Comparison of ENCODE assay signal across 7 cellular contexts in the genomic region with DNA sequence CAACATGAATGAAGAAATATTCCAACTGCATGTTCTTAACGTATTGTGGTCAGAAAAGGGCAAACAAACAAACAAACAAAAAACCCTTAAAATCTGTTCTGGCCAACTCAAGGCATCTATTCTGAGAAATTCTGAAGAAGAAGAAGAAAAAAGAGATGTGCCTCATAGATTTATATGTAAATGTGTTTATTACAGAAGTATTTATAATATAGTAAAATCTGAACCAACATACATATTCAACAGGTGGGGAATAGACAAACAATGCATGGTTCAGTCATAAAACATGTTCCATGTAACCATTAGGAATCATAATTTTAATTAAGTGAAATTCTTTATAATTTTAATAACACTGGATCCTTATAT. TPM values are rescaled to one million over a fixed set of nuclear protein-coding genes. Genes with fewer than 3 reads are reported as not detected.
DNase-seq lines count a peak whose midpoint lies in the region; ATAC-seq, FAIRE-seq and TF ChIP-seq lines count a peak whose summit lies in the region.

No MANE protein-coding gene starts in this region.

- H3K27me3 ChIP-seq in astrocyte (ENCODE audit: insufficient read depth, low read length) (no peaks in the 10 kb centered on the region), HepG2 (ENCODE audit: control insufficient read depth in 1 of 2, insufficient read depth in 2 of 2, low read length in 2 of 2) (no peaks in the 10 kb centered on the region; a peak in 1 of 5 replicates), thyroid gland (no peaks in the 10 kb centered on the region)

- CTCF ChIA-PET in HepG2 (lab: Yijun Ruan, JAX; ENCODE audit: low intra/inter-chr PET ratio, low total read pairs) = no interaction called here

- H3K27ac ChIP-seq in astrocyte (ENCODE audit: low read depth, low read length) = peak overlapping the region; percentile 93
- H3K27ac ChIP-seq in HepG2 (ENCODE audit: extremely low read length, insufficient read depth, low read length) = peak overlapping the region; percentile 73
- peak overlapping the region; percentile 83 to 95 (median 87) for H3K27ac ChIP-seq in thyroid gland

- H3K9me3 Mint-ChIP-seq in astrocyte (ENCODE audit: unreplicated experiment) = no peaks in the 10 kb centered on the region

- no peak overlapping the region for H3K4me3 Mint-ChIP-seq in astrocyte (ENCODE audit: unreplicated experiment)

- H3K4me3 ChIP-seq in HFF-Myc (replicated peaks; ENCODE audit: low read depth, low read length) (peak overlapping the region; percentile 71), astrocyte (ENCODE audit: insufficient read depth, low read depth, low read length) (peak overlapping the region; percentile 97), HepG2 (replicated peaks in 1 of 3; ENCODE audit: insufficient read depth in 1 of 3, low read depth in 2 of 3, low read length in 3 of 3) (peak overlapping the region; percentile 66 to 78 (median 74)), thyroid gland (replicated peaks in 1 of 3) (peak overlapping the region in 2 of 3 donors; percentile 45 to 83)

- TF ChIP-seq EP300 in HepG2 (IDR thresholded peaks at IDR 0.05; ENCODE audit: low read depth in 2 of 2, low read length in 2 of 2) (no peak), HepG2 (CRISPR knock-in tag; IDR thresholded peaks at IDR 0.05; ENCODE audit: borderline replicate concordance) (no peak)

- in situ Hi-C loops in HepG2 (cut with HindIII; ENCODE audit: extremely low pct_ligation_motif_present, low pct_unique_long_range_greater_than_20kb) (no loop called here), ACHN (cut with HindIII; ENCODE audit: low pct_ligation_motif_present, low pct_unique_long_range_greater_than_20kb, low sequenced_read_pairs) (no loop called here)

- no peak for ATAC-seq in HepG2

- H3K36me3 Mint-ChIP-seq in astrocyte (ENCODE audit: low read depth, unreplicated experiment) = peaks cover 11% of the 10 kb centered on the region

- no peak for FAIRE-seq in astrocyte (lab: Jason Lieb, UNC)
- no peak for FAIRE-seq in HepG2 (lab: Jason Lieb, UNC)

- POLR2A ChIA-PET in HepG2 (lab: Yijun Ruan, JAX) = interaction anchor here (0.7 kb wide), 1 partner anchor 17 kb away, joined by 3 read pairs; the partner anchor contains the start of gene BTN2A2

- TF ChIP-seq POLR2A in HepG2 (IDR thresholded peaks at IDR 0.05; ENCODE audit: insufficient read depth in 1 of 2, low read depth in 2 of 2, low read length in 2 of 2) (no peak), thyroid gland (IDR thresholded peaks at IDR 0.05) (no peak)

- H3K4me2 ChIP-seq in astrocyte (ENCODE audit: low read length) (peak overlapping the region; percentile 99), HepG2 (ENCODE audit: low read depth, low read length) (peak overlapping the region; percentile 77)

- H3K9me3 ChIP-seq in astrocyte (ENCODE audit: insufficient read depth, low read depth, low read length) (no peaks in the 10 kb centered on the region), HepG2 (ENCODE audit: low read length) (no peaks in the 10 kb centered on the region), thyroid gland (no peaks in the 10 kb centered on the region)

- H4K20me1 ChIP-seq in astrocyte (ENCODE audit: insufficient read depth, low read length) (no peaks in the 10 kb centered on the region), HepG2 (ENCODE audit: insufficient read depth, low read length) (no peaks in the 10 kb centered on the region)

- H3K4me1 Mint-ChIP-seq in astrocyte (ENCODE audit: low read depth, unreplicated experiment) = peaks cover 5% of the 10 kb centered on the region

- no peak for TF ChIP-seq RAD21 in HepG2 (CRISPR knock-in tag; IDR thresholded peaks at IDR 0.05)

- no TSS peak for BruUV-seq in HepG2 (replicated peaks; lab: Mats Ljungman, UMichigan)

- H3K27ac Mint-ChIP-seq in astrocyte (ENCODE audit: unreplicated experiment) = no peak overlapping the region

- no peaks in the 10 kb centered on the region for H3K36me3 ChIP-seq in astrocyte (ENCODE audit: insufficient read depth, low read length)
- H3K36me3 ChIP-seq in HepG2 (replicated peaks in 1 of 2; ENCODE audit: control insufficient read depth in 1 of 2, insufficient read depth in 2 of 2, low read length in 2 of 2) = peaks cover 0 to 10% of the 10 kb centered on the region in 2 experiments; a peak in 2 of 5 replicates
- no peaks in the 10 kb centered on the region for H3K36me3 ChIP-seq in thyroid gland

- TF ChIP-seq CTCF in HFF-Myc (IDR thresholded peaks at IDR 0.05; ENCODE audit: low read depth, low read length, missing control alignments) (no peak), astrocyte (IDR thresholded peaks at IDR 0.05; ENCODE audit: insufficient read depth, low read depth, low read length) (no peak), HepG2 (CRISPR knock-in tag; IDR thresholded peaks at IDR 0.05) (no peak), thyroid gland (IDR thresholded peaks at IDR 0.05) (no peak)

- 0% methylated on average over 1 of the region's 1 CpG for WGBS in HepG2 (ENCODE audit: low lambda C conversion rate)
- 2% methylated on average over 1 of the region's 1 CpG for WGBS in thyroid gland, 2 donors

- H3K9ac ChIP-seq in astrocyte (ENCODE audit: low read length) (peak overlapping the region; percentile 92), HepG2 (ENCODE audit: insufficient read depth, low read depth, low read length) (peak overlapping the region; percentile 74)

- intact Hi-C loops in HepG2 (cut with micrococcal nuclease; ENCODE audit: unreplicated experiment) = loop anchor here (1.0 kb wide), 1 partner anchor 37 kb away; the partner anchor contains the start of gene BTN3A1
- intact Hi-C loops in thyroid gland (cut with DNase I) = no loop called here

- H3K79me2 ChIP-seq in astrocyte (ENCODE audit: insufficient read depth, low read length) (no peaks in the 10 kb centered on the region), HepG2 (ENCODE audit: insufficient read depth, low read length) (peaks cover 3% of the 10 kb centered on the region)

- H2AFZ ChIP-seq in astrocyte (ENCODE audit: low read depth, low read length) (peak overlapping the region; percentile 95), HepG2 (ENCODE audit: low read length) (peak overlapping the region; percentile 84)

- peaks cover 5% of the 10 kb centered on the region for H3K4me1 ChIP-seq in astrocyte (ENCODE audit: insufficient read depth, low read length)
- H3K4me1 ChIP-seq in HepG2 (ENCODE audit: insufficient read depth, low read length) = peaks cover 52% of the 10 kb centered on the region
- peaks cover 0 to 3% of the 10 kb centered on the region in 2 donors for H3K4me1 ChIP-seq in thyroid gland

- DNase-seq in HFF-Myc (ENCODE audit: extremely low read depth, low read depth) = no peak
- no peak for DNase-seq in astrocyte (ENCODE audit: low read depth)
- DNase-seq in HepG2 (ENCODE audit: low spot score) = no peak
- DNase-seq in thyroid gland = no peak
- no peak for DNase-seq in retina
- no peak for DNase-seq in ACHN
- no peak for DNase-seq in iPS-NIHi11 (ENCODE audit: low spot score)

- H3K27me3 Mint-ChIP-seq in astrocyte (ENCODE audit: low read depth, unreplicated experiment) = peaks cover 4% of the 10 kb centered on the region

RNA-seq across cellular contexts. Expression of gene BTN3A2, which starts 0.6 kb away (rescaled TPM):
- total RNA-seq in astrocyte = 31.7 and 34.1 TPM in 2 replicates
- 18.9 and 21.3 TPM in 2 replicates for total RNA-seq in HepG2 (2016; rRNA removed; fragmentation: Illumina TruSeq; extraction: Trizol)
- total RNA-seq in HepG2 (2016; cell fraction: cytosol; rRNA removed; fragmentation: Illumina TruSeq; extraction: Trizol; ENCODE audit: low read depth) = 3.4 and 4.3 TPM in 2 replicates
- total RNA-seq in HepG2 (2016; cell fraction: insoluble cytoplasmic fraction; rRNA removed; fragmentation: Illumina TruSeq; extraction: Trizol) = 17.8 and 20.4 TPM in 2 replicates
- 13.3 and 13.9 TPM in 2 replicates for total RNA-seq in HepG2 (2016; cell fraction: membrane; rRNA removed; fragmentation: Illumina TruSeq; extraction: Trizol)
- 16.6 and 20.6 TPM in 2 replicates for total RNA-seq in HepG2 (2016; cell fraction: nucleus; rRNA removed; fragmentation: Illumina TruSeq; extraction: Trizol)
- 36.2 and 36.3 TPM in 2 replicates for polyA plus RNA-seq in HepG2 (2011; rRNA removed)
- polyA plus RNA-seq in HepG2 (2011; cell fraction: cytosol; rRNA removed) = 28.2 and 31.2 TPM in 2 replicates
- polyA plus RNA-seq in HepG2 (2011; cell fraction: nucleus; rRNA removed) = 36.5 and 54.5 TPM in 2 replicates
- polyA plus RNA-seq in HepG2 (2012) = 22.7 and 24.1 TPM in 2 replicates
- 3.2 and 3.3 TPM in 2 replicates for polyA plus RNA-seq in HepG2 (2016; cell fraction: cytosol; fragmentation: Illumina TruSeq; extraction: Trizol; ENCODE audit: low read depth)
- 14.2 and 14.4 TPM in 2 replicates for polyA plus RNA-seq in HepG2 (2016; cell fraction: insoluble cytoplasmic fraction; fragmentation: Illumina TruSeq; extraction: Trizol; ENCODE audit: low read depth)
- polyA plus RNA-seq in HepG2 (2016; cell fraction: membrane; fragmentation: Illumina TruSeq; extraction: Trizol; ENCODE audit: low read depth) = 8.3 and 9.3 TPM in 2 replicates
- polyA plus RNA-seq in HepG2 (2016; cell fraction: nucleus; fragmentation: Illumina TruSeq; extraction: Trizol; ENCODE audit: insufficient read depth, low read depth) = 33.8 and 37.9 TPM in 2 replicates
- 35.9 and 51.8 TPM in 2 replicates for polyA minus RNA-seq in HepG2 (2011; rRNA and poly(A)+ RNA removed; ENCODE audit: low replicate concordance)
- 12.0 and 17.2 TPM in 2 replicates for polyA minus RNA-seq in HepG2 (2011; cell fraction: cytosol; rRNA and poly(A)+ RNA removed)
- 21.9 and 35.8 TPM in 2 replicates for polyA minus RNA-seq in HepG2 (2011; cell fraction: nucleus; rRNA and poly(A)+ RNA removed)
- 10 to 100 TPM in 3 of 4 donors, 1 to 10 TPM in 1; 9.7 to 25.0 (median 15.0) TPM for total RNA-seq in thyroid gland

RNA-seq across cellular contexts. Expression of gene BTN2A2, which starts 17.3 kb away (rescaled TPM):
- total RNA-seq in astrocyte (19.9 and 25.1 TPM in 2 replicates), HepG2 (2016; rRNA removed; fragmentation: Illumina TruSeq; extraction: Trizol) (6.0 and 12.2 TPM in 2 replicates), thyroid gland (1 to 10 TPM; 8.1 to 9.3 (median 8.3) TPM)
- total RNA-seq in HepG2 (2016; cell fraction: cytosol; rRNA removed; fragmentation: Illumina TruSeq; extraction: Trizol; ENCODE audit: low read depth) = 2.6 and 2.7 TPM in 2 replicates
- total RNA-seq in HepG2 (2016; cell fraction: insoluble cytoplasmic fraction; rRNA removed; fragmentation: Illumina TruSeq; extraction: Trizol) = 5.9 and 11.3 TPM in 2 replicates
- 3.3 and 3.6 TPM in 2 replicates for total RNA-seq in HepG2 (2016; cell fraction: membrane; rRNA removed; fragmentation: Illumina TruSeq; extraction: Trizol)
- 18.5 and 19.7 TPM in 2 replicates for total RNA-seq in HepG2 (2016; cell fraction: nucleus; rRNA removed; fragmentation: Illumina TruSeq; extraction: Trizol)
- polyA plus RNA-seq in HepG2 (2011; rRNA removed) = 10.8 and 15.4 TPM in 2 replicates
- polyA plus RNA-seq in HepG2 (2011; cell fraction: cytosol; rRNA removed) = 8.1 and 9.6 TPM in 2 replicates
- polyA plus RNA-seq in HepG2 (2011; cell fraction: nucleus; rRNA removed) = 24.5 and 30.2 TPM in 2 replicates
- 8.5 and 8.6 TPM in 2 replicates for polyA plus RNA-seq in HepG2 (2012)
- 0.77 and 0.96 TPM in 2 replicates for polyA plus RNA-seq in HepG2 (2016; cell fraction: cytosol; fragmentation: Illumina TruSeq; extraction: Trizol; ENCODE audit: low read depth)
- polyA plus RNA-seq in HepG2 (2016; cell fraction: insoluble cytoplasmic fraction; fragmentation: Illumina TruSeq; extraction: Trizol; ENCODE audit: low read depth) = 4.7 and 5.5 TPM in 2 replicates
- 1.7 and 2.0 TPM in 2 replicates for polyA plus RNA-seq in HepG2 (2016; cell fraction: membrane; fragmentation: Illumina TruSeq; extraction: Trizol; ENCODE audit: low read depth)
- 17.6 and 22.8 TPM in 2 replicates for polyA plus RNA-seq in HepG2 (2016; cell fraction: nucleus; fragmentation: Illumina TruSeq; extraction: Trizol; ENCODE audit: insufficient read depth, low read depth)
- 2.5 and 22.6 TPM in 2 replicates for polyA minus RNA-seq in HepG2 (2011; rRNA and poly(A)+ RNA removed; ENCODE audit: low replicate concordance)
- 6.1 and 6.4 TPM in 2 replicates for polyA minus RNA-seq in HepG2 (2011; cell fraction: cytosol; rRNA and poly(A)+ RNA removed)
- 29.2 and 34.7 TPM in 2 replicates for polyA minus RNA-seq in HepG2 (2011; cell fraction: nucleus; rRNA and poly(A)+ RNA removed)

RNA-seq across cellular contexts. Expression of gene BTN3A1, which starts 36.5 kb away (rescaled TPM):
- total RNA-seq in astrocyte (22.2 and 29.9 TPM in 2 replicates), HepG2 (2016; rRNA removed; fragmentation: Illumina TruSeq; extraction: Trizol) (8.1 and 13.3 TPM in 2 replicates), thyroid gland (10 to 100 TPM in 2 of 4 donors, 1 to 10 TPM in 2; 8.8 to 18.3 (median 12.9) TPM)
- 3.0 and 3.2 TPM in 2 replicates for total RNA-seq in HepG2 (2016; cell fraction: cytosol; rRNA removed; fragmentation: Illumina TruSeq; extraction: Trizol; ENCODE audit: low read depth)
- total RNA-seq in HepG2 (2016; cell fraction: insoluble cytoplasmic fraction; rRNA removed; fragmentation: Illumina TruSeq; extraction: Trizol) = 8.0 and 11.8 TPM in 2 replicates
- 7.8 and 8.0 TPM in 2 replicates for total RNA-seq in HepG2 (2016; cell fraction: membrane; rRNA removed; fragmentation: Illumina TruSeq; extraction: Trizol)
- 15.9 and 17.1 TPM in 2 replicates for total RNA-seq in HepG2 (2016; cell fraction: nucleus; rRNA removed; fragmentation: Illumina TruSeq; extraction: Trizol)
- polyA plus RNA-seq in HepG2 (2011; rRNA removed) = 14.0 and 17.0 TPM in 2 replicates
- 6.9 and 9.3 TPM in 2 replicates for polyA plus RNA-seq in HepG2 (2011; cell fraction: cytosol; rRNA removed)
- 29.0 and 46.1 TPM in 2 replicates for polyA plus RNA-seq in HepG2 (2011; cell fraction: nucleus; rRNA removed)
- 9.4 and 11.5 TPM in 2 replicates for polyA plus RNA-seq in HepG2 (2012)
- polyA plus RNA-seq in HepG2 (2016; cell fraction: cytosol; fragmentation: Illumina TruSeq; extraction: Trizol; ENCODE audit: low read depth) = 0.54 and 0.75 TPM in 2 replicates
- 4.6 and 4.8 TPM in 2 replicates for polyA plus RNA-seq in HepG2 (2016; cell fraction: insoluble cytoplasmic fraction; fragmentation: Illumina TruSeq; extraction: Trizol; ENCODE audit: low read depth)
- polyA plus RNA-seq in HepG2 (2016; cell fraction: membrane; fragmentation: Illumina TruSeq; extraction: Trizol; ENCODE audit: low read depth) = 2.4 and 2.5 TPM in 2 replicates
- 27.2 and 30.6 TPM in 2 replicates for polyA plus RNA-seq in HepG2 (2016; cell fraction: nucleus; fragmentation: Illumina TruSeq; extraction: Trizol; ENCODE audit: insufficient read depth, low read depth)
- 46.1 and 68.9 TPM in 2 replicates for polyA minus RNA-seq in HepG2 (2011; rRNA and poly(A)+ RNA removed; ENCODE audit: low replicate concordance)
- 8.0 and 8.9 TPM in 2 replicates for polyA minus RNA-seq in HepG2 (2011; cell fraction: cytosol; rRNA and poly(A)+ RNA removed)
- 17.8 and 27.4 TPM in 2 replicates for polyA minus RNA-seq in HepG2 (2011; cell fraction: nucleus; rRNA and poly(A)+ RNA removed)
